ENCODE assay signal across 33 cellular contexts in genomic region chr17:80181431-80181830, GRCh38. TPM values are rescaled to one million over a fixed set of nuclear protein-coding genes. Genes with fewer than 3 reads are reported as not detected.
"Had no signal": no experiment of that assay in that cellular context is flagged by ENCODE, and none has a peak within 500 bp of the region (broad histone marks: within the 10 kb centered on the region; RNA-seq: fewer than 3 reads in every experiment).

No MANE protein-coding gene starts in this region.

- H3K27ac ChIP-seq: KMS-11, PC-9, RWPE1, SJCRH30, SK-N-MC had no signal

- H2AFZ ChIP-seq: PC-9 had no signal

- H3K4me2 ChIP-seq: KMS-11, PC-9 had no signal

- DNase-seq: Karpas-422, MM.1S, MV-4-11, NCI-H1092, NCI-H1105, NCI-H1417 treated with DMSO at 0.1 percent for 48 hours, NCI-H1436 treated with DMSO at 0.1 percent for 48 hours, NCI-H1694 treated with DMSO at 0.1 percent for 48 hours, NCI-H187 treated with DMSO at 0.1 percent for 48 hours, NCI-H2029, NCI-H2081, NCI-H2171 treated with DMSO at 0.1 percent for 48 hours, NCI-H2227 treated with DMSO at 0.1 percent for 48 hours, NCI-H345, NCI-H446, NCI-H510A treated with DMSO at 0.1 percent for 48 hours, NCI-H524 treated with DMSO at 0.1 percent for 48 hours, NCI-H526 treated with DMSO at 0.1 percent for 48 hours, NCI-H774, PC-9, SHP77, SIG-M5, SJCRH30 had no signal

- H3K9me3 ChIP-seq: SJCRH30 had no signal

- H3K4me3 ChIP-seq: PC-9, SJCRH30, SK-N-MC had no signal

- H3K36me3 ChIP-seq: SJCRH30 had no signal

- ATAC-seq: Panc1, Right ventricle myocardium inferior, SK-N-SH treated with all-trans-retinoic acid at 6 μM for 48 hours had no signal

RNA-seq across cellular contexts. Expression of gene CARD14, which starts 11.6 kb away (rescaled TPM):
- total RNA-seq: LHCN-M2, MCF 10A, OCI-LY7, Right ventricle myocardium inferior, RPMI7951 had no signal
